15 cellular contexts compared by ENCODE assay signal in the genomic region with DNA sequence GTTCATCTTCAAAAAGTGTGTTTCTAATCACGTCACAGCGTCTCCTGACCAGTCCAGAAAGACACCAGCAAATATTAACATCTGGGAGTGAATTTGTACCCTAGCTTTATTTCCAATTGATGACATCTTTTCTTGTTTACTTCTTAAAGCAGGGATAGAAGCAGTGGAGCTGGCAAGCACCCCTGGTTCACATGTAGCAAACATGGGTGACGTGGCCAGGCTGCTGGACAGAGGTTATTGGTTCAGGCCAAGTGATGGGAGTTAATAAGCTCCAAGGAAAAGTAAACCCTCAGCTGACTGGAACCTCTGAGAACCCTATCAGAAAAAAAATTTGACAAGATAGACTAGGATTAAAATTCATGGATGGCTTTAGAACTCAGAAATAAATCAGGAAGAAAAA.
DNase-seq lines count a peak whose midpoint lies in the region; ATAC-seq and TF ChIP-seq lines count a peak whose summit lies in the region.
"Had no signal": no experiment of that assay in that cellular context is flagged by ENCODE, and none has a peak within 500 bp of the region (broad histone marks: within the 10 kb centered on the region; RNA-seq: fewer than 3 reads in every experiment).

No MANE protein-coding gene starts in this region.

- H3K27me3 ChIP-seq in right cardiac atrium (ENCODE audit: control insufficient read depth, insufficient read depth) (no peaks in the 10 kb centered on the region), suprapubic skin (no peaks in the 10 kb centered on the region)
- no peaks in the 10 kb centered on the region for H3K27me3 ChIP-seq in CD4-positive, alpha-beta T cell (ENCODE audit: control insufficient read depth, insufficient read depth, low read length)

- CTCF ChIA-PET in CD4-positive, alpha-beta T cell (lab: Charles Lee): no interaction called here

- ATAC-seq in Right ventricle myocardium inferior (peak; percentile 66), right cardiac atrium (peak; percentile 47 to 55), GM21360 (IDR thresholded peaks at IDR 0.05; ENCODE audit: unreplicated experiment) (no peak)
- ATAC-seq in CD4-positive, alpha-beta T cell (ENCODE audit: poor library complexity): no peak

- H3K27ac ChIP-seq in right cardiac atrium (ENCODE audit: low read length): peak overlapping the region; percentile 30
- H3K27ac ChIP-seq in suprapubic skin: peak overlapping the region; percentile 30
- H3K27ac ChIP-seq in CD4-positive, alpha-beta T cell (ENCODE audit: low read depth, low read length): no peak overlapping the region
- H3K27ac ChIP-seq: 22Rv1, C4-2B had no signal

- H3K27ac Mint-ChIP-seq in CD4-positive, alpha-beta T cell: no peak overlapping the region

- no peak for TF ChIP-seq POLR2A in suprapubic skin (IDR thresholded peaks at IDR 0.05)

- POLR2A ChIA-PET in CD4-positive, alpha-beta T cell (lab: Charles Lee): no interaction called here

- no peaks in the 10 kb centered on the region for H3K27me3 Mint-ChIP-seq in CD4-positive, alpha-beta T cell

- no peak for TF ChIP-seq EP300 in suprapubic skin (IDR thresholded peaks at IDR 0.05)

- peaks cover 13% of the 10 kb centered on the region for H3K4me1 ChIP-seq in right cardiac atrium (ENCODE audit: control insufficient read depth, insufficient read depth, low read length)
- H3K4me1 ChIP-seq in suprapubic skin: no peaks in the 10 kb centered on the region

- H3K4me1 Mint-ChIP-seq in CD4-positive, alpha-beta T cell (ENCODE audit: low read depth): no peaks in the 10 kb centered on the region

- no peaks in the 10 kb centered on the region for H3K9me3 ChIP-seq in right cardiac atrium (ENCODE audit: control insufficient read depth, low read length)
- H3K9me3 ChIP-seq in suprapubic skin: no peaks in the 10 kb centered on the region
- H3K9me3 ChIP-seq in CD4-positive, alpha-beta T cell (ENCODE audit: control insufficient read depth, low read length): no peaks in the 10 kb centered on the region

- H3K4me3 ChIP-seq in right cardiac atrium (ENCODE audit: low read length): no peak overlapping the region
- H3K4me3 ChIP-seq in suprapubic skin: no peak overlapping the region

- no peak overlapping the region for H3K4me3 Mint-ChIP-seq in CD4-positive, alpha-beta T cell

- intact Hi-C loops in Right ventricle myocardium inferior (cut with DNase I) (no loop called here), cardiac septum (cut with DNase I) (no loop called here), right cardiac atrium (cut with DNase I) (loop anchor here in 1 of 4 donors (5.0 kb wide), 1 partner anchor 47 kb away; no protein-coding TSS in a partner anchor)
- intact Hi-C loops in CD4-positive, alpha-beta T cell (cut with DNase I, micrococcal nuclease): no loop called here

- H3K36me3 ChIP-seq in suprapubic skin: no peaks in the 10 kb centered on the region

- H3K36me3 Mint-ChIP-seq in CD4-positive, alpha-beta T cell (ENCODE audit: low read depth): no peaks in the 10 kb centered on the region

- DNase-seq in Right ventricle myocardium inferior (ENCODE audit: missing footprints) (peak; percentile 80), cardiac septum (ENCODE audit: low spot score) (no peak), right cardiac atrium (peak; percentile 64 to 91 (median 79)), suprapubic skin (ENCODE audit: low spot score in 2 of 2) (peak; percentile 80 to 83), epidermal melanocyte (ENCODE audit: insufficient read length, low spot score) (no peak), GM19238 (ENCODE audit: insufficient read length, low spot score) (no peak)
- no peak for DNase-seq in CD4-positive, alpha-beta T cell
- DNase-seq: COR-L47, DMS153, NCI-H1417, NCI-H2029 treated with DMSO at 0.1 percent for 48 hours, NCI-H524 had no signal

- no peak for TF ChIP-seq CTCF in suprapubic skin (IDR thresholded peaks at IDR 0.05)
- TF ChIP-seq CTCF in CD4-positive, alpha-beta T cell (IDR thresholded peaks at IDR 0.05): no peak

- no peaks in the 10 kb centered on the region for H3K9me3 Mint-ChIP-seq in CD4-positive, alpha-beta T cell

- WGBS in right cardiac atrium: 62% methylated on average over 3 of the region's 3 CpGs
- WGBS in suprapubic skin: 75% methylated on average over 3 of the region's 3 CpGs

Comparison
In these comparisons a context has a peak if more than half of its experiments do, and no peak if none do; other contexts are left out.
1. DNase-seq: peak in Right ventricle myocardium inferior (single experiment), right cardiac atrium (3 of 3) and suprapubic skin (2 of 2); none in cardiac septum (single experiment), epidermal melanocyte (single experiment), GM19238 (single experiment) and CD4-positive, alpha-beta T cell (0 of 10).
2. ATAC-seq: peak in Right ventricle myocardium inferior (single experiment) and right cardiac atrium (2 of 2); none in GM21360 (single experiment) and CD4-positive, alpha-beta T cell (single experiment).